10 cellular contexts compared by ENCODE assay signal in genomic region chr14:103593577-103593976, GRCh38. TPM values are rescaled to one million over a fixed set of nuclear protein-coding genes. Genes with fewer than 3 reads are reported as not detected.
A peak's percentile ranks its signal among the peaks of the same experiment; 100 is the strongest.
DNase-seq lines count a peak whose midpoint lies in the region; ATAC-seq and TF ChIP-seq lines count a peak whose summit lies in the region.
"Had no signal": no experiment of that assay in that cellular context is flagged by ENCODE, and none has a peak within 500 bp of the region (broad histone marks: within the 10 kb centered on the region; RNA-seq: fewer than 3 reads in every experiment).

No MANE protein-coding gene starts in this region.

- H3K4me3 ChIP-seq in endodermal cell (ENCODE audit: low read length), result no peak overlapping the region

- peaks cover 11% of the 10 kb centered on the region for H3K36me3 ChIP-seq in endodermal cell (ENCODE audit: control insufficient read depth, insufficient read depth, low read length)

- H3K36me3 Mint-ChIP-seq in Calu3 (ENCODE audit: insufficient read depth, unreplicated experiment) (peaks cover 17% of the 10 kb centered on the region), endodermal cell (ENCODE audit: low read depth) (peaks cover 14% of the 10 kb centered on the region)

- WGBS in endodermal cell (ENCODE audit: insufficient coverage in 1 of 2, insufficient read length in 1 of 2), 2 experiments, result 83 to 94% methylated on average over 5 to 6 of the region's 6 CpGs

- intact Hi-C loops in Calu3 (cut with micrococcal nuclease; ENCODE audit: unreplicated experiment), result no loop called here

- no peaks in the 10 kb centered on the region for H3K9me3 Mint-ChIP-seq in Calu3 (ENCODE audit: low read depth, unreplicated experiment)
- no peaks in the 10 kb centered on the region for H3K9me3 Mint-ChIP-seq in endodermal cell

- H3K27me3 Mint-ChIP-seq in Calu3 (ENCODE audit: unreplicated experiment) (no peaks in the 10 kb centered on the region), endodermal cell (ENCODE audit: insufficient read depth) (no peaks in the 10 kb centered on the region)

- BruUV-seq in Calu3 (replicated peaks; lab: Mats Ljungman, UMichigan), result no TSS peak

- CTCF ChIA-PET in Calu3 (lab: Charles Lee), result interaction anchor here (0.7 to 1.0 kb wide), 4 partner anchors 11 to 34 kb away, joined by 3 to 6 read pairs (median 4); no protein-coding TSS in a partner anchor

- DNase-seq in Calu3 (no peak), endodermal cell (no peak), NCI-H69 (lab: John Stamatoyannopoulos, UW) (no peak), NAMALWA (ENCODE audit: low spot score) (no peak), NCI-H446 (lab: John Stamatoyannopoulos, UW) (no peak), NCI-H524 (lab: John Stamatoyannopoulos, UW) (no peak)
- DNase-seq: DND-41; stimulated activated CD4-positive, alpha-beta T cell treated with anti-CD3 and anti-CD28 coated beads, Interleukin-4, amount 100 ng/mL, for 4 hours had no signal

- H3K27ac ChIP-seq in endodermal cell (ENCODE audit: low read depth, low read length), result peak overlapping the region; percentile 97

- H3K27ac Mint-ChIP-seq in Calu3 (ENCODE audit: unreplicated experiment) (peak overlapping the region; percentile 75), endodermal cell (no peak overlapping the region)

- ATAC-seq in GM19452 (IDR thresholded peaks at IDR 0.05; ENCODE audit: unreplicated experiment) (peak; percentile 94), HG03175 (IDR thresholded peaks at IDR 0.05; ENCODE audit: unreplicated experiment) (peak; percentile 97)

- H3K4me1 ChIP-seq in endodermal cell (ENCODE audit: control insufficient read depth, insufficient read depth, low read length), result no peaks in the 10 kb centered on the region

- H3K27me3 ChIP-seq in endodermal cell (ENCODE audit: control insufficient read depth, insufficient read depth, low read length, poor library complexity, severe bottlenecking), result no peaks in the 10 kb centered on the region

- no peaks in the 10 kb centered on the region for H3K9me3 ChIP-seq in endodermal cell (ENCODE audit: control insufficient read depth, low read length)

- peak overlapping the region; percentile 57 for H3K4me3 Mint-ChIP-seq in Calu3 (ENCODE audit: low read depth, unreplicated experiment)
- H3K4me3 Mint-ChIP-seq in endodermal cell, result no peak overlapping the region

- H3K9ac ChIP-seq in endodermal cell (ENCODE audit: extremely low read depth, low read length, poor library complexity, severe bottlenecking), result no peak overlapping the region

- TF ChIP-seq CTCF in Calu3 (IDR thresholded peaks at IDR 0.05; ENCODE audit: unreplicated experiment) (no peak), endodermal cell (conservative IDR thresholded peaks at IDR 0.05) (no peak)

- peaks cover 17% of the 10 kb centered on the region for H3K4me1 Mint-ChIP-seq in Calu3 (ENCODE audit: low read depth, unreplicated experiment)
- peaks cover 5% of the 10 kb centered on the region for H3K4me1 Mint-ChIP-seq in endodermal cell

RNA-seq across cellular contexts. Expression of gene COA8, which starts 30.8 kb away (rescaled TPM):
- total RNA-seq in Calu3 (2022), result 29.1 and 37.2 TPM in 2 replicates
- 10 to 100 TPM; 30.1 to 39.8 TPM for total RNA-seq in endodermal cell
- polyA plus RNA-seq in endodermal cell (2013, experiment 1 of 2), result 34.9 TPM
- polyA plus RNA-seq in endodermal cell (2013, experiment 2 of 2), result 38.8 TPM

RNA-seq across cellular contexts. Expression of gene BAG5, which starts 31.1 kb away (rescaled TPM):
- total RNA-seq in Calu3 (2022) (36.5 and 38.4 TPM in 2 replicates), endodermal cell (10 to 100 TPM; 27.6 to 28.1 TPM)
- 20.2 TPM for polyA plus RNA-seq in endodermal cell (2013, experiment 1 of 2)
- polyA plus RNA-seq in endodermal cell (2013, experiment 2 of 2), result 20.5 TPM

RNA-seq across cellular contexts. Expression of gene KLC1, which starts 35.4 kb away (rescaled TPM):
- total RNA-seq in Calu3 (2022) (124 and 128 TPM in 2 replicates), endodermal cell (100 to 1,000 TPM; 170 to 178 TPM)
- 204 TPM for polyA plus RNA-seq in endodermal cell (2013, experiment 1 of 2)
- 188 TPM for polyA plus RNA-seq in endodermal cell (2013, experiment 2 of 2)
